9 cellular contexts compared by ENCODE assay signal in the genomic region with DNA sequence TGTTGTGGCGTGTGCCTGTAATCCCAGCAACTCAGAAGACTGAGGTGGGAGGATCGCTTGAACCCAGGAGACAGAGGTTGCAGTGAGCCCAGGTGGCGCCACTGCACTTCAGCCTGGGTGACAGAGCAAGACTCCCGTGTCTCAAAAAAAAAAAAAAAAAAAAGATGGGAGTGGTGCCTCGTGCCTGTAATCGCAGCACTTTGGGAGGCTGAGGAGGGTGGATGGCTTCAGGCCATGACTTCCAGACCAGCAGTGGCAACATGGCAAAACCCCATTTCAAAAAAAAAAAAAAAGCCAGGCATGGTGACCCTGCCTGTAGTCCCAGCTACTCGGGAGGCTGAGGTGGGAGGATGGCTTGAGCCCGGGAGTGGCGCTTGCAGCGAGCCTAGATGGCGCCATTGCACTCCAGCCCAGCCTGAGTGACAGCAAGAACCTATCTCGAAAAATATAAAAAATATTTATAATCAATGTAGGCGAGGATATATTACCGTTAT. TPM values are rescaled to one million over a fixed set of nuclear protein-coding genes. Genes with fewer than 3 reads are reported as not detected.
DNase-seq lines count a peak whose midpoint lies in the region; ATAC-seq and TF ChIP-seq lines count a peak whose summit lies in the region.
"Had no signal": no experiment of that assay in that cellular context is flagged by ENCODE, and none has a peak within 500 bp of the region (broad histone marks: within the 10 kb centered on the region; RNA-seq: fewer than 3 reads in every experiment).

No MANE protein-coding gene starts in this region.

- peak; percentile 73 for TF ChIP-seq CTCF in VCaP (conservative IDR thresholded peaks at IDR 0.05)
- TF ChIP-seq CTCF in choroid plexus epithelial cell (conservative IDR thresholded peaks at IDR 0.05; ENCODE audit: low read depth, low read length), result peak; percentile 70

- WGBS in mesodermal cell (ENCODE audit: insufficient coverage in 2 of 2), 2 experiments, result 25% methylated on average over 2 of the region's 14 CpGs; no CpG with 5 or more reads in 1 of the 2 experiments

- no peaks in the 10 kb centered on the region for H3K4me1 ChIP-seq in mesodermal cell (ENCODE audit: control insufficient read depth, insufficient read depth, low read length, poor library complexity, severe bottlenecking)

- H3K4me3 ChIP-seq in choroid plexus epithelial cell (ENCODE audit: low read depth, low read length) (peak overlapping the region; percentile 11), mesodermal cell (ENCODE audit: extremely low read depth, insufficient read depth, low read length, poor library complexity, severe bottlenecking) (peak overlapping the region; percentile 5)
- H3K4me3 ChIP-seq: SK-N-MC had no signal

- peak; percentile 15 for DNase-seq in CMK (ENCODE audit: low read depth)
- peak; percentile 69 for DNase-seq in NCI-H1105 treated with DMSO at 0.1 percent for 48 hours (lab: John Stamatoyannopoulos, UW)
- DNase-seq in choroid plexus epithelial cell (ENCODE audit: low read depth), result peak; percentile 76
- DNase-seq in stimulated activated naive CD4-positive, alpha-beta T cell (lab: John Stamatoyannopoulos, UW), result peak; percentile 7 to 47 (median 38)

- H3K9me3 ChIP-seq in mesodermal cell (ENCODE audit: control insufficient read depth, low read length), result no peaks in the 10 kb centered on the region

- 0 out of 2 replicates have a peak overlapping the region, but pooled peaks have one; percentile 14 for H3K27ac ChIP-seq in VCaP
- no peak overlapping the region for H3K27ac ChIP-seq in mesodermal cell (ENCODE audit: low read depth, low read length, severe bottlenecking)

- ATAC-seq in GM19438 (IDR thresholded peaks at IDR 0.05; ENCODE audit: low read depth, unreplicated experiment), result peak; percentile 66
- ATAC-seq in HG03457 (IDR thresholded peaks at IDR 0.05; ENCODE audit: unreplicated experiment), result no peak

- peaks cover 9% of the 10 kb centered on the region for H3K36me3 ChIP-seq in mesodermal cell (ENCODE audit: control insufficient read depth, insufficient read depth, low read length)

RNA-seq across cellular contexts. Expression of a gene that starts 27.0 kb away (rescaled TPM):
- polyA plus RNA-seq in mesodermal cell (2013, experiment 1 of 2), result 120 TPM
- 123 TPM for polyA plus RNA-seq in mesodermal cell (2013, experiment 2 of 2)

RNA-seq across cellular contexts. Expression of a gene that starts 54.7 kb away (rescaled TPM):
- polyA plus RNA-seq in mesodermal cell (2013, experiment 1 of 2), result 4.0 TPM
- polyA plus RNA-seq in mesodermal cell (2013, experiment 2 of 2), result 4.0 TPM

Comparison
In these comparisons a context has a peak if more than half of its experiments do, and no peak if none do; other contexts are left out.
1. DNase-seq: peak in every context shown above with its lines; median percentile 76 in choroid plexus epithelial cell; 69 in NCI-H1105 treated with DMSO at 0.1 percent for 48 hours; 38 in stimulated activated naive CD4-positive, alpha-beta T cell; 15 in CMK.